In the genomic region with DNA sequence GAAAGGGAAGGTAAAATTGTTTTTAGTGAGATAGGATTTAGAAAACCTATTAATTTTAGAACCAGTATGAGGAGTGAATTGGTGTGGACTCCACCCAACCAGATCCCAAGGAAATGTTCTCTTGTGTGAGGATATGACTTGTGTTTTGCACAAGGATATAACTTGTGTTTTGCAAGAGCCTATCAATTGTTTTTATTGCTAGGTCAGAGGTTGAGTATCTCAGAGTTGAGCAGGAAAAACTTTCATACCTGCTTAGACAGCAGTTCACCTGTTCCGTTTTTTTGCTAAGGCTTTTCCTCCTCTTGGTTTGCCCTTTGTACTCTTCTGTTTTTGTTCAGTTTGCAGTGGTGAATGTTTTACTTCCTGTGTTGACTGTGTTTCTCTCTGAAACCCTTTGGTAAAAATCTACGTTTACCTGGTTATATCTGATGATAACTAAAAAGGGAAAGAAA, we compare ENCODE assay signal across 11 cellular contexts. TPM values are rescaled to one million over a fixed set of nuclear protein-coding genes. Genes with fewer than 3 reads are reported as not detected.
DNase-seq lines count a peak whose midpoint lies in the region; ATAC-seq, FAIRE-seq and TF ChIP-seq lines count a peak whose summit lies in the region.
"Had no signal": no experiment of that assay in that cellular context is flagged by ENCODE, and none has a peak within 500 bp of the region (broad histone marks: within the 10 kb centered on the region; RNA-seq: fewer than 3 reads in every experiment).

No MANE protein-coding gene starts in this region.

- ATAC-seq in RWPE2 (ENCODE audit: low read depth) (no peak), GM21717 (IDR thresholded peaks at IDR 0.05; ENCODE audit: unreplicated experiment) (no peak)
- no peak for ATAC-seq in effector memory CD8-positive, alpha-beta T cell (replicated peaks)
- ATAC-seq: sciatic nerve had no signal

- peak overlapping the region in 6 of 7 donors; percentile 33 to 59 (median 46) for H3K4me3 Mint-ChIP-seq in CD8-positive, alpha-beta memory T cell
- peak overlapping the region; percentile 3 to 40 for H3K4me3 Mint-ChIP-seq in effector memory CD8-positive, alpha-beta T cell
- H3K4me3 Mint-ChIP-seq in osteocyte (ENCODE audit: unreplicated experiment) (no peak overlapping the region), glutamatergic neuron (ENCODE audit: unreplicated experiment) (no peak overlapping the region)

- H3K4me1 ChIP-seq in CD8-positive, alpha-beta memory T cell (ENCODE audit: insufficient read depth, low read length), result peaks cover 40% of the 10 kb centered on the region
- H3K4me1 ChIP-seq in RWPE2 (ENCODE audit: insufficient read depth, poor library complexity, severe bottlenecking), result peaks cover 17% of the 10 kb centered on the region

- H3K27ac Mint-ChIP-seq in CD8-positive, alpha-beta memory T cell, result peak overlapping the region; percentile 56 to 90 (median 82)
- H3K27ac Mint-ChIP-seq in effector memory CD8-positive, alpha-beta T cell, result peak overlapping the region; percentile 69 to 77
- peak overlapping the region; percentile 90 for H3K27ac Mint-ChIP-seq in osteocyte (ENCODE audit: unreplicated experiment)
- no peak overlapping the region for H3K27ac Mint-ChIP-seq in glutamatergic neuron (ENCODE audit: unreplicated experiment)

- no peak overlapping the region for H3K4me3 ChIP-seq in CD8-positive, alpha-beta memory T cell (ENCODE audit: low read length)
- H3K4me3 ChIP-seq in RWPE2 (ENCODE audit: severe bottlenecking), result no peak overlapping the region

- peaks cover 46 to 67% (median 46%) of the 10 kb centered on the region in 3 donors for H3K4me1 Mint-ChIP-seq in CD8-positive, alpha-beta memory T cell
- H3K4me1 Mint-ChIP-seq in effector memory CD8-positive, alpha-beta T cell (ENCODE audit: low read depth in 2 of 2), result peaks cover 28 to 36% of the 10 kb centered on the region in 2 donors
- H3K4me1 Mint-ChIP-seq in osteocyte (ENCODE audit: unreplicated experiment), result peaks cover 37% of the 10 kb centered on the region
- H3K4me1 Mint-ChIP-seq in glutamatergic neuron (ENCODE audit: low read depth, unreplicated experiment), result peaks cover 9% of the 10 kb centered on the region

- H3K36me3 Mint-ChIP-seq in CD8-positive, alpha-beta memory T cell, result peaks cover 8 to 64% (median 13%) of the 10 kb centered on the region in 3 donors
- H3K36me3 Mint-ChIP-seq in effector memory CD8-positive, alpha-beta T cell (ENCODE audit: insufficient read depth), result peaks cover 54% of the 10 kb centered on the region
- H3K36me3 Mint-ChIP-seq in osteocyte (ENCODE audit: unreplicated experiment), result peaks cover 29% of the 10 kb centered on the region
- no peaks in the 10 kb centered on the region for H3K36me3 Mint-ChIP-seq in glutamatergic neuron (ENCODE audit: unreplicated experiment)

- H3K9me3 Mint-ChIP-seq in CD8-positive, alpha-beta memory T cell, result no peaks in the 10 kb centered on the region
- H3K9me3 Mint-ChIP-seq in effector memory CD8-positive, alpha-beta T cell, result no peaks in the 10 kb centered on the region
- H3K9me3 Mint-ChIP-seq in osteocyte (ENCODE audit: unreplicated experiment) (no peaks in the 10 kb centered on the region), glutamatergic neuron (ENCODE audit: unreplicated experiment) (no peaks in the 10 kb centered on the region)

- no peaks in the 10 kb centered on the region for H3K27me3 Mint-ChIP-seq in CD8-positive, alpha-beta memory T cell
- H3K27me3 Mint-ChIP-seq in effector memory CD8-positive, alpha-beta T cell, result no peaks in the 10 kb centered on the region
- H3K27me3 Mint-ChIP-seq in osteocyte (ENCODE audit: unreplicated experiment) (no peaks in the 10 kb centered on the region), glutamatergic neuron (ENCODE audit: unreplicated experiment) (no peaks in the 10 kb centered on the region)

- no peaks in the 10 kb centered on the region for H3K9me3 ChIP-seq in CD8-positive, alpha-beta memory T cell (ENCODE audit: low read length)
- no peaks in the 10 kb centered on the region for H3K9me3 ChIP-seq in RWPE2 (ENCODE audit: severe bottlenecking)

- no peaks in the 10 kb centered on the region for H3K27me3 ChIP-seq in CD8-positive, alpha-beta memory T cell (ENCODE audit: insufficient read depth, low read length, poor library complexity, severe bottlenecking)
- no peaks in the 10 kb centered on the region for H3K27me3 ChIP-seq in RWPE2 (ENCODE audit: insufficient read depth, poor library complexity, severe bottlenecking)

- TF ChIP-seq CTCF in RWPE2 (IDR thresholded peaks at IDR 0.05; ENCODE audit: poor library complexity, severe bottlenecking) (no peak), osteocyte (IDR thresholded peaks at IDR 0.05) (no peak), glutamatergic neuron (IDR thresholded peaks at IDR 0.05; ENCODE audit: partially characterized antibody, unreplicated experiment) (no peak)

- POLR2A ChIA-PET in CD8-positive, alpha-beta memory T cell (lab: Charles Lee), result no interaction called here

- CTCF ChIA-PET in CD8-positive, alpha-beta memory T cell (lab: Charles Lee), result interaction anchor here (0.9 kb wide), 1 partner anchor 30 kb away, joined by 3 read pairs; no protein-coding TSS in a partner anchor

- DNase-seq in CD8-positive, alpha-beta memory T cell, result peak in 1 of 5 donors; percentile 24
- DNase-seq in RWPE2 (ENCODE audit: low spot score) (no peak), osteocyte (ENCODE audit: extremely low spot score, unreplicated experiment) (no peak), glutamatergic neuron (no peak), midbrain (lab: John Stamatoyannopoulos, UW) (no peak), H54 (ENCODE audit: insufficient read length, low spot score) (no peak)
- DNase-seq in effector memory CD8-positive, alpha-beta T cell, result no peak
- DNase-seq: NCI-H510A treated with DMSO at 0.1 percent for 48 hours had no signal

- H3K27ac ChIP-seq in CD8-positive, alpha-beta memory T cell (ENCODE audit: low read depth, low read length), result no peak overlapping the region
- peak overlapping the region; percentile 5 for H3K27ac ChIP-seq in RWPE2 (ENCODE audit: poor library complexity, severe bottlenecking)

- TF ChIP-seq POLR2A in H54 (IDR thresholded peaks at IDR 0.05; ENCODE audit: low read depth, low read length), result no peak

- H3K36me3 ChIP-seq in CD8-positive, alpha-beta memory T cell (ENCODE audit: insufficient read depth, low read length), result peaks cover 25% of the 10 kb centered on the region
- peaks cover 64% of the 10 kb centered on the region for H3K36me3 ChIP-seq in RWPE2 (ENCODE audit: low read depth)

- no peak for FAIRE-seq in H54 (lab: Jason Lieb, UNC)

RNA-seq across cellular contexts. Expression of a gene that starts 5.1 kb away (rescaled TPM):
- 10 to 100 TPM; 42.6 to 44.3 TPM for total RNA-seq in CD8-positive, alpha-beta memory T cell
- polyA plus RNA-seq in CD8-positive, alpha-beta memory T cell, result 81.4 TPM
- total RNA-seq in osteocyte (102 and 104 TPM in 2 replicates), glutamatergic neuron (ENCODE audit: unreplicated experiment) (51.8 TPM)

RNA-seq across cellular contexts. Expression of a gene that starts 35.5 kb away (rescaled TPM):
- 10 to 100 TPM in 1 of 2 experiments, 1 to 10 TPM in 1; 8.8 to 10.2 TPM for total RNA-seq in CD8-positive, alpha-beta memory T cell
- 5.3 TPM for polyA plus RNA-seq in CD8-positive, alpha-beta memory T cell
- total RNA-seq in osteocyte, result 7.2 and 9.0 TPM in 2 replicates
- total RNA-seq in glutamatergic neuron (ENCODE audit: unreplicated experiment), result 2.3 TPM

RNA-seq across cellular contexts. Expression of a gene that starts 51.0 kb away (rescaled TPM):
- 10 to 100 TPM; 66.8 to 71.5 TPM for total RNA-seq in CD8-positive, alpha-beta memory T cell
- 3.3 TPM for polyA plus RNA-seq in CD8-positive, alpha-beta memory T cell
- 6.8 and 7.3 TPM in 2 replicates for total RNA-seq in osteocyte
- 11.3 TPM for total RNA-seq in glutamatergic neuron (ENCODE audit: unreplicated experiment)

RNA-seq across cellular contexts. Expression of a gene that starts 52.3 kb away (rescaled TPM):
- under 1 TPM in 1 of 2 experiments, not detected in 1; 0.33 TPM for total RNA-seq in CD8-positive, alpha-beta memory T cell
- 0.90 TPM for polyA plus RNA-seq in CD8-positive, alpha-beta memory T cell
- total RNA-seq in osteocyte, result not detected in 2 replicates
- total RNA-seq in glutamatergic neuron (ENCODE audit: unreplicated experiment), result not detected
- total RNA-seq: M059J had no signal

RNA-seq across cellular contexts. Expression of a gene that starts 57.6 kb away (rescaled TPM):
- total RNA-seq in CD8-positive, alpha-beta memory T cell, result 1,000 to 10,000 TPM; 2,936 to 3,357 TPM
- polyA plus RNA-seq in CD8-positive, alpha-beta memory T cell, result not detected
- 5,002 and 5,011 TPM in 2 replicates for total RNA-seq in osteocyte
- 9,258 TPM for total RNA-seq in glutamatergic neuron (ENCODE audit: unreplicated experiment)
- total RNA-seq: M059J had no signal

Comparison
In these comparisons a context has a peak if more than half of its experiments do, and no peak if none do; other contexts are left out.
1. H3K4me3 Mint-ChIP-seq: peak in CD8-positive, alpha-beta memory T cell (6 of 7) and effector memory CD8-positive, alpha-beta T cell (2 of 2); none in osteocyte (single experiment) and glutamatergic neuron (single experiment).